Comparison of ENCODE assay signal across 1 cellular context in the genomic region with DNA sequence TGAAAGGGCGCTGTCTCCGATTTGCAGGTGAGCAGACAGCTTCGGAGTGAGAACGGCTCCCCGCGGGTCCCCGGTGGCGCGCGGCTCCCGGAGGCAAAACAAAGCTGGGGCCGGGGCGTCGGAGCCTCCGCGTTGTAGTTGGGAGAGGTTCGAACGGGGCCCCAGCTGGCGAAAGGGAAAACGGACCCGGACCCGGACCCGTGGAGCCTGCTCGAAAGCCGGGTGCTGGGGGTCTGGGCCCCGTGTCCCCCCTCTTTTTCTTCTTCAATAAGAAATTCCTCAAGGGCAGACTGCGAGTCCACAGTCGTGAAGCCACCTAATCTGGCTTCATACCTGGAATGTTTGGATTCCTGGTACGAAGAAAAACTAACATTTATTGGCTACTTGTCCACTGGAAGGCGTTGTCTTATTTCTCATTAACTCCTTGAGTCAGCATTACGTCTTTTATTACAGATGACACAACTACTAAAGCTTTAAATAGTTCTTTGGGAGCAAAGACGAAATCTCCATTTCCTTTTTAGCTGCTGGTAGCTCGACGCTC.
TF ChIP-seq lines count a peak whose summit lies in the region.

No MANE protein-coding gene starts in this region.

TF ChIP-seq in SK-N-SH, 30 proteins besides CTCF, POLR2A, EP300 and RAD21 (continued from another document):
- TF ChIP-seq, protein P1, sequence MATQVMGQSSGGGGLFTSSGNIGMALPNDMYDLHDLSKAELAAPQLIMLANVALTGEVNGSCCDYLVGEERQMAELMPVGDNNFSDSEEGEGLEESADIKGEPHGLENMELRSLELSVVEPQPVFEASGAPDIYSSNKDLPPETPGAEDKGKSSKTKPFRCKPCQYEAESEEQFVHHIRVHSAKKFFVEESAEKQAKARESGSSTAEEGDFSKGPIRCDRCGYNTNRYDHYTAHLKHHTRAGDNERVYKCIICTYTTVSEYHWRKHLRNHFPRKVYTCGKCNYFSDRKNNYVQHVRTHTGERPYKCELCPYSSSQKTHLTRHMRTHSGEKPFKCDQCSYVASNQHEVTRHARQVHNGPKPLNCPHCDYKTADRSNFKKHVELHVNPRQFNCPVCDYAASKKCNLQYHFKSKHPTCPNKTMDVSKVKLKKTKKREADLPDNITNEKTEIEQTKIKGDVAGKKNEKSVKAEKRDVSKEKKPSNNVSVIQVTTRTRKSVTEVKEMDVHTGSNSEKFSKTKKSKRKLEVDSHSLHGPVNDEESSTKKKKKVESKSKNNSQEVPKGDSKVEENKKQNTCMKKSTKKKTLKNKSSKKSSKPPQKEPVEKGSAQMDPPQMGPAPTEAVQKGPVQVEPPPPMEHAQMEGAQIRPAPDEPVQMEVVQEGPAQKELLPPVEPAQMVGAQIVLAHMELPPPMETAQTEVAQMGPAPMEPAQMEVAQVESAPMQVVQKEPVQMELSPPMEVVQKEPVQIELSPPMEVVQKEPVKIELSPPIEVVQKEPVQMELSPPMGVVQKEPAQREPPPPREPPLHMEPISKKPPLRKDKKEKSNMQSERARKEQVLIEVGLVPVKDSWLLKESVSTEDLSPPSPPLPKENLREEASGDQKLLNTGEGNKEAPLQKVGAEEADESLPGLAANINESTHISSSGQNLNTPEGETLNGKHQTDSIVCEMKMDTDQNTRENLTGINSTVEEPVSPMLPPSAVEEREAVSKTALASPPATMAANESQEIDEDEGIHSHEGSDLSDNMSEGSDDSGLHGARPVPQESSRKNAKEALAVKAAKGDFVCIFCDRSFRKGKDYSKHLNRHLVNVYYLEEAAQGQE (IDR thresholded peaks at IDR 0.05; ENCODE audit: low read depth, low read length) = no peak
- TF ChIP-seq IRF3 (IDR thresholded peaks at IDR 0.05; ENCODE audit: low read depth, low read length) (no peak), GATA2 (CRISPR knock-in tag; IDR thresholded peaks at IDR 0.05) (no peak), USF2 (IDR thresholded peaks at IDR 0.05; ENCODE audit: borderline replicate concordance, low read depth, low read length) (no peak), TCF12 (IDR thresholded peaks at IDR 0.05) (no peak), SMC3 (IDR thresholded peaks at IDR 0.05; ENCODE audit: low read depth, low read length) (no peak), FOXJ3 (CRISPR knock-in tag; IDR thresholded peaks at IDR 0.05) (no peak), POLR2AphosphoS5 (IDR thresholded peaks at IDR 0.05; ENCODE audit: low read depth, low read length) (no peak), NFIC (IDR thresholded peaks at IDR 0.05; ENCODE audit: borderline replicate concordance) (no peak), ELF1 (IDR thresholded peaks at IDR 0.05) (no peak), MEF2A (IDR thresholded peaks at IDR 0.05; ENCODE audit: borderline replicate concordance, low read depth) (no peak), FOXM1 (IDR thresholded peaks at IDR 0.05; ENCODE audit: low read depth) (no peak), GABPA (IDR thresholded peaks at IDR 0.05; ENCODE audit: low read depth) (no peak)
- TF ChIP-seq, protein P2, sequence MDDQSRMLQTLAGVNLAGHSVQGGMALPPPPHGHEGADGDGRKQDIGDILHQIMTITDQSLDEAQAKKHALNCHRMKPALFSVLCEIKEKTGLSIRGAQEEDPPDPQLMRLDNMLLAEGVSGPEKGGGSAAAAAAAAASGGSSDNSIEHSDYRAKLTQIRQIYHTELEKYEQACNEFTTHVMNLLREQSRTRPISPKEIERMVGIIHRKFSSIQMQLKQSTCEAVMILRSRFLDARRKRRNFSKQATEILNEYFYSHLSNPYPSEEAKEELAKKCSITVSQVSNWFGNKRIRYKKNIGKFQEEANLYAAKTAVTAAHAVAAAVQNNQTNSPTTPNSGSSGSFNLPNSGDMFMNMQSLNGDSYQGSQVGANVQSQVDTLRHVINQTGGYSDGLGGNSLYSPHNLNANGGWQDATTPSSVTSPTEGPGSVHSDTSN (IDR thresholded peaks at IDR 0.05) = no peak
- TF ChIP-seq, protein P3, sequence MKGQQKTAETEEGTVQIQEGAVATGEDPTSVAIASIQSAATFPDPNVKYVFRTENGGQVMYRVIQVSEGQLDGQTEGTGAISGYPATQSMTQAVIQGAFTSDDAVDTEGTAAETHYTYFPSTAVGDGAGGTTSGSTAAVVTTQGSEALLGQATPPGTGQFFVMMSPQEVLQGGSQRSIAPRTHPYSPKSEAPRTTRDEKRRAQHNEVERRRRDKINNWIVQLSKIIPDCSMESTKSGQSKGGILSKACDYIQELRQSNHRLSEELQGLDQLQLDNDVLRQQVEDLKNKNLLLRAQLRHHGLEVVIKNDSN (IDR thresholded peaks at IDR 0.05; ENCODE audit: borderline replicate concordance, low read depth) = no peak
